ENCODE assay signal across 29 cellular contexts in genomic region chr4:185237185-185237584, GRCh38. TPM values are rescaled to one million over a fixed set of nuclear protein-coding genes. Genes with fewer than 3 reads are reported as not detected.
DNase-seq lines count a peak whose midpoint lies in the region; TF ChIP-seq lines count a peak whose summit lies in the region.
"Had no signal": no experiment of that assay in that cellular context is flagged by ENCODE, and none has a peak within 500 bp of the region (broad histone marks: within the 10 kb centered on the region; RNA-seq: fewer than 3 reads in every experiment).

No MANE protein-coding gene starts in this region.

- H3K9me3 ChIP-seq in BLaER1 (peaks cover 25% of the 10 kb centered on the region), left ventricle myocardium inferior (replicated peaks) (peaks cover 5% of the 10 kb centered on the region), osteoblast (ENCODE audit: low read depth, low read length) (no peaks in the 10 kb centered on the region)
- H3K9me3 ChIP-seq in CD8-positive, alpha-beta memory T cell (ENCODE audit: low read length): no peaks in the 10 kb centered on the region
- H3K9me3 ChIP-seq: A549, MG63 had no signal

- H3K4me1 ChIP-seq in BLaER1: peaks cover 7% of the 10 kb centered on the region
- H3K4me1 ChIP-seq in left ventricle myocardium inferior: peaks cover 26% of the 10 kb centered on the region
- H3K4me1 ChIP-seq in osteoblast (ENCODE audit: insufficient read depth, low read length): peaks cover 29% of the 10 kb centered on the region
- no peaks in the 10 kb centered on the region for H3K4me1 ChIP-seq in CD8-positive, alpha-beta memory T cell (ENCODE audit: insufficient read depth, low read length)

- H3K9ac ChIP-seq in BLaER1: no peak overlapping the region

- DNase-seq in brain pericyte (ENCODE audit: low read depth, low spot score): peak; percentile 39
- no peak for DNase-seq in left ventricle myocardium inferior
- DNase-seq in osteoblast (ENCODE audit: insufficient read length, low spot score, missing footprints): peak; percentile 59
- no peak for DNase-seq in CD8-positive, alpha-beta memory T cell
- no peak for DNase-seq in immature natural killer cell
- no peak for DNase-seq in stimulated activated naive CD4-positive, alpha-beta T cell (lab: John Stamatoyannopoulos, UW)
- DNase-seq in DMS 273 treated with DMSO at 0.1 percent for 48 hours (lab: John Stamatoyannopoulos, UW): no peak
- DNase-seq: activated CD4-positive, alpha-beta T cell treated with anti-CD3 and anti-CD28 coated beads, Interleukin-2, amount 50 U/mL, for 1 hour; activated CD8-positive, alpha-beta memory T cell treated with anti-CD3 and anti-CD28 coated beads, Interleukin-2, amount 10 ng/mL, durations not matched to agents 7 days and 5 days; activated naive CD4-positive, alpha-beta T cell treated with anti-CD3 and anti-CD28 coated beads, Interleukin-2, amount 50 U/mL, for 16 hours; cerebellar nuclear complex; DMS53; effector CD4-positive, alpha-beta T cell; mesendoderm; MG63; naive thymus-derived CD4-positive, alpha-beta T cell; NCI-H1417 treated with DMSO at 0.1 percent for 48 hours; NCI-H2107; NCI-H446 treated with DMSO at 0.1 percent for 48 hours; OCI-M1; stimulated activated CD4-positive, alpha-beta T cell treated with anti-CD3 and anti-CD28 coated beads, Interleukin-15, amount 100 ng/mL, for 24 hours; T1000; transverse colon had no signal

- peaks cover 5 to 39% (median 23%) of the 10 kb centered on the region in 3 donors for H3K4me1 Mint-ChIP-seq in CD8-positive, alpha-beta memory T cell
- peaks cover 4 to 5% of the 10 kb centered on the region in 2 donors for H3K4me1 Mint-ChIP-seq in immature natural killer cell

- no peaks in the 10 kb centered on the region for H3K9me3 Mint-ChIP-seq in CD8-positive, alpha-beta memory T cell
- H3K9me3 Mint-ChIP-seq in immature natural killer cell: no peaks in the 10 kb centered on the region
- H3K9me3 Mint-ChIP-seq: activated T-helper 1 cell treated with anti-CD3 and anti-CD28 coated beads, Interleukin-12 subunit alpha, Interleukin-12 subunit beta, Interleukin-2, Interleukin-4 antibody, amounts not matched to agents 30 ng/mL and 10 ng/mL and 1 ng/mL, durations not matched to agents 14 hours and 24 hours and 36 hours had no signal

- H3K4me3 Mint-ChIP-seq in CD8-positive, alpha-beta memory T cell: peak overlapping the region in 1 of 7 donors; percentile 32
- no peak overlapping the region for H3K4me3 Mint-ChIP-seq in immature natural killer cell
- H3K4me3 Mint-ChIP-seq: activated CD8-positive, alpha-beta memory T cell treated with anti-CD3 and anti-CD28 coated beads, Interleukin-2, amount 10 ng/mL, durations not matched to agents 7 days and 5 days; activated T-helper 1 cell treated with anti-CD3 and anti-CD28 coated beads, Interleukin-12 subunit alpha, Interleukin-12 subunit beta, Interleukin-2, Interleukin-4 antibody, amounts not matched to agents 30 ng/mL and 10 ng/mL and 1 ng/mL, durations not matched to agents 14 hours and 24 hours and 36 hours; B cell; naive thymus-derived CD4-positive, alpha-beta T cell; WTC11 had no signal

- POLR2A ChIA-PET in CD8-positive, alpha-beta memory T cell (lab: Charles Lee): no interaction called here

- peaks cover 22% of the 10 kb centered on the region for H3K36me3 ChIP-seq in BLaER1
- H3K36me3 ChIP-seq in left ventricle myocardium inferior: no peaks in the 10 kb centered on the region
- H3K36me3 ChIP-seq in osteoblast (ENCODE audit: insufficient read depth, low read length): no peaks in the 10 kb centered on the region
- no peaks in the 10 kb centered on the region for H3K36me3 ChIP-seq in CD8-positive, alpha-beta memory T cell (ENCODE audit: insufficient read depth, low read length)
- H3K36me3 ChIP-seq: MG63, transverse colon had no signal

- peak overlapping the region; percentile 17; the same call in 1 of the 2 replicates for H3K4me2 ChIP-seq in BLaER1
- H3K4me2 ChIP-seq in osteoblast (ENCODE audit: insufficient read depth, low read length): peak overlapping the region; percentile 7
- H3K4me2 ChIP-seq: A549 had no signal

- H4K20me1 ChIP-seq in BLaER1: peaks cover 22% of the 10 kb centered on the region; the same call in 1 of the 2 replicates
- H4K20me1 ChIP-seq in osteoblast (ENCODE audit: insufficient read depth, low read length): peaks cover 13% of the 10 kb centered on the region

- TF ChIP-seq CTCF in left ventricle myocardium inferior (IDR thresholded peaks at IDR 0.05; ENCODE audit: borderline replicate concordance) (no peak), osteoblast (IDR thresholded peaks at IDR 0.05; ENCODE audit: extremely low read depth, low read depth, low read length) (no peak)

- H2AFZ ChIP-seq in osteoblast (ENCODE audit: low read length): no peak overlapping the region

- H3K27me3 ChIP-seq in BLaER1: no peaks in the 10 kb centered on the region
- H3K27me3 ChIP-seq in left ventricle myocardium inferior (ENCODE audit: low read depth): no peaks in the 10 kb centered on the region
- H3K27me3 ChIP-seq in osteoblast (ENCODE audit: insufficient read depth, low read length): no peaks in the 10 kb centered on the region
- H3K27me3 ChIP-seq in CD8-positive, alpha-beta memory T cell (ENCODE audit: insufficient read depth, low read length, poor library complexity, severe bottlenecking): no peaks in the 10 kb centered on the region
- H3K27me3 ChIP-seq: MG63, transverse colon had no signal

- no peaks in the 10 kb centered on the region for H3K27me3 Mint-ChIP-seq in CD8-positive, alpha-beta memory T cell
- peaks cover 0 to 4% (median 1%) of the 10 kb centered on the region in 3 donors for H3K27me3 Mint-ChIP-seq in immature natural killer cell (ENCODE audit: low read depth in 3 of 3)
- H3K27me3 Mint-ChIP-seq: activated CD8-positive, alpha-beta memory T cell treated with anti-CD3 and anti-CD28 coated beads, Interleukin-2, amount 10 ng/mL, durations not matched to agents 7 days and 5 days; B cell; naive thymus-derived CD4-positive, alpha-beta T cell had no signal

- intact Hi-C loops in left ventricle myocardium inferior (cut with micrococcal nuclease): no loop called here

- H3K4me3 ChIP-seq in BLaER1: no peak overlapping the region
- no peak overlapping the region for H3K4me3 ChIP-seq in left ventricle myocardium inferior
- no peak overlapping the region for H3K4me3 ChIP-seq in osteoblast (ENCODE audit: insufficient read depth, low read length)
- H3K4me3 ChIP-seq in CD8-positive, alpha-beta memory T cell (ENCODE audit: low read length): no peak overlapping the region
- H3K4me3 ChIP-seq: A549, K562, MG63, transverse colon had no signal

- no peak overlapping the region for H3K27ac Mint-ChIP-seq in CD8-positive, alpha-beta memory T cell
- H3K27ac Mint-ChIP-seq in immature natural killer cell: no peak overlapping the region
- H3K27ac Mint-ChIP-seq: activated CD8-positive, alpha-beta memory T cell treated with anti-CD3 and anti-CD28 coated beads, Interleukin-2, amount 10 ng/mL, durations not matched to agents 7 days and 5 days; activated T-helper 1 cell treated with anti-CD3 and anti-CD28 coated beads, Interleukin-12 subunit alpha, Interleukin-12 subunit beta, Interleukin-2, Interleukin-4 antibody, amounts not matched to agents 30 ng/mL and 10 ng/mL and 1 ng/mL, durations not matched to agents 14 hours and 24 hours and 36 hours; B cell; naive thymus-derived CD4-positive, alpha-beta T cell; WTC11 had no signal

- CTCF ChIA-PET in CD8-positive, alpha-beta memory T cell (lab: Charles Lee): no interaction called here

- H3K36me3 Mint-ChIP-seq in CD8-positive, alpha-beta memory T cell: peaks cover 0 to 4% (median 0%) of the 10 kb centered on the region in 3 donors
- H3K36me3 Mint-ChIP-seq in immature natural killer cell: no peaks in the 10 kb centered on the region

- H3K27ac ChIP-seq in BLaER1 (no peak overlapping the region), left ventricle myocardium inferior (replicated peaks) (peak overlapping the region; percentile 54), osteoblast (ENCODE audit: low read depth, low read length) (peak overlapping the region; percentile 71)
- H3K27ac ChIP-seq in CD8-positive, alpha-beta memory T cell (ENCODE audit: low read depth, low read length): no peak overlapping the region
- H3K27ac ChIP-seq: A549 had no signal

- peaks cover 55% of the 10 kb centered on the region for H3K79me2 ChIP-seq in osteoblast (ENCODE audit: insufficient read depth, low read length)

RNA-seq across cellular contexts. Expression of gene SNX25, which starts 27.8 kb away (rescaled TPM):
- total RNA-seq in left ventricle myocardium inferior (10.8 TPM), osteoblast (66.3 and 98.1 TPM in 2 replicates)
- total RNA-seq in CD8-positive, alpha-beta memory T cell: 10 to 100 TPM; 17.7 to 18.2 TPM
- polyA plus RNA-seq in CD8-positive, alpha-beta memory T cell: 7.8 TPM
- polyA plus RNA-seq in immature natural killer cell: 1 to 10 TPM; 1.9 to 5.2 (median 3.3) TPM

RNA-seq across cellular contexts. Expression of gene CFAP97, which starts 33.4 kb away (rescaled TPM):
- total RNA-seq in left ventricle myocardium inferior (11.7 TPM), osteoblast (74.3 and 77.1 TPM in 2 replicates)
- total RNA-seq in CD8-positive, alpha-beta memory T cell: 10 to 100 TPM; 49.9 to 50.1 TPM
- 107 TPM for polyA plus RNA-seq in CD8-positive, alpha-beta memory T cell
- 10 to 100 TPM; 65.3 to 95.5 (median 78.9) TPM for polyA plus RNA-seq in immature natural killer cell

Comparison
In these comparisons a context has a peak if more than half of its experiments do, and no peak if none do; other contexts are left out.
1. H3K27ac ChIP-seq: peak in left ventricle myocardium inferior (single experiment) and osteoblast (single experiment); none in BLaER1 (single experiment) and CD8-positive, alpha-beta memory T cell (single experiment).
2. DNase-seq: peak in brain pericyte (single experiment) and osteoblast (single experiment); none in left ventricle myocardium inferior (single experiment), CD8-positive, alpha-beta memory T cell (0 of 5), immature natural killer cell (0 of 3), stimulated activated naive CD4-positive, alpha-beta T cell (0 of 6) and DMS 273 treated with DMSO at 0.1 percent for 48 hours (single experiment).